Comparison of ENCODE assay signal across 19 cellular contexts in the genomic region with DNA sequence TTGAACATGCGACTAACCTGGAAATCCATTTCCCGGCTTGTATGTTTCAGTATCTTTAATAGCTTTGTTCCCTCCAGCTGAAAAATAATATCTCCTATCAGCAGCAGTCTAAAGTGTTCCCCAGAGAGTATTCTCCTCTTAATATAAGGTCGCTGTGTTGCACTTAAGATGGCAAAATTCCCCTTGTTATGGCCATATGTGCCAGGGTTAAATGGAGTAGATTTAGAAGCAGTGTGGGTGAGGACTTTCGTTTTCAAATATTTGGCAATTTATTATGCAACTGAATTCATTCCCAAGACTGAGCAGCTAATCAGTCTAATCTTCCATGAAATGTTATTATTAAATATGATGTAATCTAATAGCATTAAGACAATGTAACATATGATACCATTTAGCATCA. TPM values are rescaled to one million over a fixed set of nuclear protein-coding genes. Genes with fewer than 3 reads are reported as not detected.
DNase-seq lines count a peak whose midpoint lies in the region; ATAC-seq and TF ChIP-seq lines count a peak whose summit lies in the region.
"Had no signal": no experiment of that assay in that cellular context is flagged by ENCODE, and none has a peak within 500 bp of the region (broad histone marks: within the 10 kb centered on the region; RNA-seq: fewer than 3 reads in every experiment).

No MANE protein-coding gene starts in this region.

- peaks cover 45% of the 10 kb centered on the region for H3K4me1 Mint-ChIP-seq in T-helper 1 cell treated with Interleukin-12 subunit alpha and Interleukin-12 subunit beta and Interleukin-4 antibody, amounts not matched to agents 30 μg/mL and 1 μg/mL, for 36 hours (ENCODE audit: low read depth)

- peaks cover 13% of the 10 kb centered on the region for H3K4me1 ChIP-seq in effector memory CD4-positive, alpha-beta T cell (ENCODE audit: control insufficient read depth, insufficient read depth, low read length, poor library complexity, severe bottlenecking)
- H3K4me1 ChIP-seq in colonic mucosa: no peaks in the 10 kb centered on the region

- H3K9me3 ChIP-seq in effector memory CD4-positive, alpha-beta T cell (ENCODE audit: control insufficient read depth, low read length): no peaks in the 10 kb centered on the region
- no peaks in the 10 kb centered on the region for H3K9me3 ChIP-seq in colonic mucosa
- H3K9me3 ChIP-seq: thoracic aorta had no signal

- no peak overlapping the region for H3K4me3 ChIP-seq in effector memory CD4-positive, alpha-beta T cell (ENCODE audit: insufficient read depth, low read depth, low read length, poor library complexity, severe bottlenecking)
- no peak overlapping the region for H3K4me3 ChIP-seq in colonic mucosa
- H3K4me3 ChIP-seq: thoracic aorta had no signal

- no peaks in the 10 kb centered on the region for H3K9me3 Mint-ChIP-seq in T-helper 1 cell treated with Interleukin-12 subunit alpha and Interleukin-12 subunit beta and Interleukin-4 antibody, amounts not matched to agents 30 μg/mL and 1 μg/mL, for 36 hours
- H3K9me3 Mint-ChIP-seq: effector memory CD8-positive, alpha-beta T cell; natural killer cell treated with Interleukin-12 subunit alpha and Interleukin-12 subunit beta and Interleukin-15 and Interleukin-18, amount 100 ng/mL, for 72 hours had no signal

- no peak for TF ChIP-seq CTCF in colonic mucosa (IDR thresholded peaks at IDR 0.05)

- H3K27me3 ChIP-seq in effector memory CD4-positive, alpha-beta T cell (replicated peaks; ENCODE audit: control insufficient read depth, insufficient read depth, low read length, poor library complexity, severe bottlenecking): no peaks in the 10 kb centered on the region
- H3K27me3 ChIP-seq in colonic mucosa: no peaks in the 10 kb centered on the region

- no peaks in the 10 kb centered on the region for H3K36me3 Mint-ChIP-seq in T-helper 1 cell treated with Interleukin-12 subunit alpha and Interleukin-12 subunit beta and Interleukin-4 antibody, amounts not matched to agents 30 μg/mL and 1 μg/mL, for 36 hours (ENCODE audit: low read depth)
- H3K36me3 Mint-ChIP-seq: natural killer cell treated with Interleukin-12 subunit alpha and Interleukin-12 subunit beta and Interleukin-15 and Interleukin-18, amount 100 ng/mL, for 72 hours had no signal

- H3K27me3 Mint-ChIP-seq in T-helper 1 cell treated with Interleukin-12 subunit alpha and Interleukin-12 subunit beta and Interleukin-4 antibody, amounts not matched to agents 30 μg/mL and 1 μg/mL, for 36 hours (ENCODE audit: low read depth): no peaks in the 10 kb centered on the region

- intact Hi-C loops in colonic mucosa (cut with DNase I): no loop called here

- ATAC-seq in GM21619 (IDR thresholded peaks at IDR 0.05; ENCODE audit: unreplicated experiment) (peak; percentile 7), HG03460 (IDR thresholded peaks at IDR 0.05; ENCODE audit: unreplicated experiment) (peak; percentile 24), HG03025 (IDR thresholded peaks at IDR 0.05; ENCODE audit: low FRiP score, unreplicated experiment) (no peak)
- ATAC-seq: natural killer cell treated with Interleukin-12 subunit alpha and Interleukin-12 subunit beta and Interleukin-15 and Interleukin-18, amount 100 ng/mL, for 72 hours had no signal

- no peak overlapping the region for H3K4me3 Mint-ChIP-seq in T-helper 1 cell treated with Interleukin-12 subunit alpha and Interleukin-12 subunit beta and Interleukin-4 antibody, amounts not matched to agents 30 μg/mL and 1 μg/mL, for 36 hours
- H3K4me3 Mint-ChIP-seq: effector memory CD8-positive, alpha-beta T cell; natural killer cell treated with Interleukin-12 subunit alpha and Interleukin-12 subunit beta and Interleukin-15 and Interleukin-18, amount 100 ng/mL, for 72 hours had no signal

- DNase-seq in T-helper 1 cell (no peak), colonic mucosa (no peak), amygdala (lab: John Stamatoyannopoulos, UW) (no peak)
- DNase-seq in effector memory CD4-positive, alpha-beta T cell: no peak
- DNase-seq: activated gamma-delta T cell treated with Interleukin-2 at 50 U/mL for 16 hours; effector memory CD8-positive, alpha-beta T cell; GDM1; H7; NCI-H510A treated with DMSO at 0.1 percent for 48 hours; stimulated activated CD4-positive, alpha-beta T cell treated with anti-CD3 and anti-CD28 coated beads, Interleukin-1b, Interleukin-23, amount 100 ng/mL, for 48 hours had no signal

- H3K9ac ChIP-seq in colonic mucosa (ENCODE audit: low read depth in 2 of 2, low read length in 2 of 2): no peak overlapping the region

- H3K36me3 ChIP-seq in effector memory CD4-positive, alpha-beta T cell (ENCODE audit: control insufficient read depth, insufficient read depth, low read length): no peaks in the 10 kb centered on the region
- no peaks in the 10 kb centered on the region for H3K36me3 ChIP-seq in colonic mucosa
- H3K36me3 ChIP-seq: thoracic aorta had no signal

- peak overlapping the region; percentile 14 for H3K27ac Mint-ChIP-seq in T-helper 1 cell treated with Interleukin-12 subunit alpha and Interleukin-12 subunit beta and Interleukin-4 antibody, amounts not matched to agents 30 μg/mL and 1 μg/mL, for 36 hours
- H3K27ac Mint-ChIP-seq: natural killer cell treated with Interleukin-12 subunit alpha and Interleukin-12 subunit beta and Interleukin-15 and Interleukin-18, amount 100 ng/mL, for 72 hours had no signal

- H3K27ac ChIP-seq in effector memory CD4-positive, alpha-beta T cell (ENCODE audit: insufficient read depth, low read length, poor library complexity, severe bottlenecking): peak overlapping the region; percentile 64
- no peak overlapping the region for H3K27ac ChIP-seq in colonic mucosa
- H3K27ac ChIP-seq: thoracic aorta had no signal

RNA-seq across cellular contexts. Expression of gene ZPBP, which starts 54.9 kb away (rescaled TPM):
- total RNA-seq in colonic mucosa: not detected
- total RNA-seq: A172; H7; LHCN-M2; natural killer cell treated with Interleukin-12 subunit alpha and Interleukin-12 subunit beta and Interleukin-15 and Interleukin-18, amount 100 ng/mL, for 72 hours; T-helper 1 cell treated with Interleukin-12 subunit alpha and Interleukin-12 subunit beta and Interleukin-4 antibody, amounts not matched to agents 30 ng/mL and 1 ng/mL, for 36 hours; thoracic aorta had no signal
